In genomic region chr19:13841339-13842293, GRCh38 we compare ENCODE assay signal across 8 cellular contexts. TPM values are rescaled to one million over a fixed set of nuclear protein-coding genes. Genes with fewer than 3 reads are reported as not detected.
DNase-seq lines count a peak whose midpoint lies in the region; ATAC-seq and TF ChIP-seq lines count a peak whose summit lies in the region.

No MANE protein-coding gene starts in this region.

- H3K27ac Mint-ChIP-seq in activated naive CD4-positive, alpha-beta T cell treated with anti-CD3 and anti-CD28 coated beads, Interleukin-2, amount 50 U/mL, for 24 hours: peak overlapping the region; percentile 77

- peaks cover 57% of the 10 kb centered on the region for H3K4me1 Mint-ChIP-seq in activated naive CD4-positive, alpha-beta T cell treated with anti-CD3 and anti-CD28 coated beads, Interleukin-2, amount 50 U/mL, for 24 hours

- TF ChIP-seq POLR2A in heart left ventricle (IDR thresholded peaks at IDR 0.05): peak in 1 of 2 donors; percentile 15

- peak overlapping the region; percentile 94 for H3K4me3 Mint-ChIP-seq in activated naive CD4-positive, alpha-beta T cell treated with anti-CD3 and anti-CD28 coated beads, Interleukin-2, amount 50 U/mL, for 24 hours

- peak overlapping the region; percentile 99 for H3K4me3 ChIP-seq in AG10803 (ENCODE audit: low read length)
- peak overlapping the region; percentile 72 to 99 (median 96) for H3K4me3 ChIP-seq in heart left ventricle

- H3K36me3 ChIP-seq in KOPT-K1 (ENCODE audit: insufficient read depth, low read length) (no peaks in the 10 kb centered on the region), heart left ventricle (peaks cover 0 to 23% (median 10%) of the 10 kb centered on the region in 9 donors)

- peaks cover 1% of the 10 kb centered on the region for H3K36me3 Mint-ChIP-seq in activated naive CD4-positive, alpha-beta T cell treated with anti-CD3 and anti-CD28 coated beads, Interleukin-2, amount 50 U/mL, for 24 hours

- TF ChIP-seq CTCF in AG10803 (conservative IDR thresholded peaks at IDR 0.05; ENCODE audit: low read length) (no peak), heart left ventricle (IDR thresholded peaks at IDR 0.05) (no peak)

- H3K9me3 ChIP-seq in KOPT-K1 (ENCODE audit: insufficient read depth, low read length, poor library complexity, severe bottlenecking) (no peaks in the 10 kb centered on the region), heart left ventricle (no peaks in the 10 kb centered on the region)

- H3K4me1 ChIP-seq in heart left ventricle: peaks cover 23 to 72% (median 45%) of the 10 kb centered on the region in 12 donors

- DNase-seq in AG10803 (ENCODE audit: low read depth) (peak; percentile 48), heart left ventricle (peak in 4 of 5 donors; percentile 64 to 78 (median 72)), sciatic nerve (ENCODE audit: low spot score) (peak; percentile 76), hippocampal formation (lab: John Stamatoyannopoulos, UW) (no peak)

- H3K27ac ChIP-seq in KOPT-K1 (ENCODE audit: low read depth, low read length, poor library complexity, severe bottlenecking) (peak overlapping the region; percentile 54), heart left ventricle (peak overlapping the region; percentile 99 to 100 (median 100))

- H3K27me3 Mint-ChIP-seq in activated naive CD4-positive, alpha-beta T cell treated with anti-CD3 and anti-CD28 coated beads, Interleukin-2, amount 50 U/mL, for 24 hours: no peaks in the 10 kb centered on the region

- WGBS in heart left ventricle, 4 donors: 0 to 6% (median 1%) methylated on average over 17 to 24 of the region's 24 CpGs

- H3K9me3 Mint-ChIP-seq in activated naive CD4-positive, alpha-beta T cell treated with anti-CD3 and anti-CD28 coated beads, Interleukin-2, amount 50 U/mL, for 24 hours: no peaks in the 10 kb centered on the region

- intact Hi-C loops in heart left ventricle (cut with DNase I): loop anchor here in 2 of 10 donors (1.0 to 10.0 kb wide), 3 partner anchors 19 to 689 kb away; partner anchors contain the start of genes IER2 (in 2 of the 2) and STX10 (in 2 of the 2)
- intact Hi-C loops in sciatic nerve (cut with DNase I): no loop called here

- H3K27me3 ChIP-seq in heart left ventricle: no peaks in the 10 kb centered on the region

- ATAC-seq in heart left ventricle (peak in 2 of 4 donors; percentile 2 to 19), sciatic nerve (peak; percentile 17), GM19324 (IDR thresholded peaks at IDR 0.05; ENCODE audit: low FRiP score, unreplicated experiment) (no peak), GM18520 (IDR thresholded peaks at IDR 0.05; ENCODE audit: unreplicated experiment) (no peak)

RNA-seq across cellular contexts. Expression of gene NANOS3, which starts 35.3 kb away (rescaled TPM):
- total RNA-seq in heart left ventricle: 1 to 10 TPM in 3 of 9 donors, under 1 TPM in 1, not detected in 5; 0.83 to 1.3 (median 1.1) TPM
- polyA plus RNA-seq in heart left ventricle: 1 to 10 TPM in 1 of 2 donors, under 1 TPM in 1; 0.36 to 1.7 TPM
- total RNA-seq in sciatic nerve: 1.4 TPM

RNA-seq across cellular contexts. Expression of gene ZSWIM4, which starts 46.4 kb away (rescaled TPM):
- total RNA-seq in heart left ventricle (10 to 100 TPM in 1 of 9 donors, 1 to 10 TPM in 8; 2.0 to 10.9 (median 3.4) TPM), sciatic nerve (8.2 TPM)
- polyA plus RNA-seq in heart left ventricle: 1 to 10 TPM; 1.3 to 2.7 TPM

Comparison
In these comparisons a context has a peak if more than half of its experiments do, and no peak if none do; other contexts are left out.
1. DNase-seq: peak in AG10803 (single experiment), heart left ventricle (4 of 5) and sciatic nerve (single experiment); none in hippocampal formation (0 of 2).